In the genomic region with DNA sequence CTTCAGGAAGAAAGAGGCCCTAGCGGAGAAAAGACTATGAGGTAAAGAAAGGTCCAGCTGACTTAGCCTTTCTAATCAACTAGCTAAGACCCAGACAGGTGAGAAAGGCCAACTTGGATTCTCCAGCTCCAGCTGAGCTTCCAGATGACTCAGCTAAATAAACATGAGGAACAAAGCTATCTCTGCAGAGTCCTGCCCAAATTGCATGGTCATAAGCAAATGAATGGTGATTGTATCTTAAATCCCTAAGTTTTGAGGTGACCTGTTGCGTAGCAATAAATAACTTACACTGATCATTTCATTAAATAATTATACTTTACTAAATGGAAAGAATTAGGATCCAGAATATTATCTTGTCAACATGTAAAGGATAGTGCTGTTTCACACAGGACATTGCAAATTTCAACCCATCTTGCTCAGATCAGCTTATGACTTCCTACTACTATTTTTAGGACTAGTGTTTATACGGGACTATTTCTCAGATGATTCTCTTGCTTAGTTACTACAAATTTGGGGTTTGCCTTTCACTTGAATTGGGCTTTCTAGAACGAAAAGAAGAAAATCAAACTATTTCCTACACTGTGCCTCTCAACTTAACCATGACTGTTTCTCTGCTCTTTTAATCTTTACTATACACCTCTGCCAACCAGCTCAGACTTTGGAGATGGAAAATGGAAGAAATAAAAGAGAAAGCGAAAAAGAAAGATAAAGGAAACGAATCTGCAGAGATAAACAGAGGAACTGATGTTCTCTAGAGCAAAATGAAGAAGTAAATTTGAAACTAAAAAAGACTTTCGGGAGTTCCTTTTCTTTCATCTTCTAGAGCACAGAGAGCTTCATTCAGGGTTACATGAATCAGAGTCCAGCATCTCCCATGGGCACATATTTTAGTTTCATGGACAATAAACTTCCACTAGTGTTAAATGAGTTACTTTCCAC, we compare ENCODE assay signal across 1 cellular context.
A peak's percentile ranks its signal among the peaks of the same experiment; 100 is the strongest.
TF ChIP-seq lines count a peak whose summit lies in the region.

No MANE protein-coding gene starts in this region.

TF ChIP-seq in GM23338, 12 proteins besides CTCF, POLR2A, EP300 and RAD21 (continued from another document):
- TF ChIP-seq, protein P1, sequence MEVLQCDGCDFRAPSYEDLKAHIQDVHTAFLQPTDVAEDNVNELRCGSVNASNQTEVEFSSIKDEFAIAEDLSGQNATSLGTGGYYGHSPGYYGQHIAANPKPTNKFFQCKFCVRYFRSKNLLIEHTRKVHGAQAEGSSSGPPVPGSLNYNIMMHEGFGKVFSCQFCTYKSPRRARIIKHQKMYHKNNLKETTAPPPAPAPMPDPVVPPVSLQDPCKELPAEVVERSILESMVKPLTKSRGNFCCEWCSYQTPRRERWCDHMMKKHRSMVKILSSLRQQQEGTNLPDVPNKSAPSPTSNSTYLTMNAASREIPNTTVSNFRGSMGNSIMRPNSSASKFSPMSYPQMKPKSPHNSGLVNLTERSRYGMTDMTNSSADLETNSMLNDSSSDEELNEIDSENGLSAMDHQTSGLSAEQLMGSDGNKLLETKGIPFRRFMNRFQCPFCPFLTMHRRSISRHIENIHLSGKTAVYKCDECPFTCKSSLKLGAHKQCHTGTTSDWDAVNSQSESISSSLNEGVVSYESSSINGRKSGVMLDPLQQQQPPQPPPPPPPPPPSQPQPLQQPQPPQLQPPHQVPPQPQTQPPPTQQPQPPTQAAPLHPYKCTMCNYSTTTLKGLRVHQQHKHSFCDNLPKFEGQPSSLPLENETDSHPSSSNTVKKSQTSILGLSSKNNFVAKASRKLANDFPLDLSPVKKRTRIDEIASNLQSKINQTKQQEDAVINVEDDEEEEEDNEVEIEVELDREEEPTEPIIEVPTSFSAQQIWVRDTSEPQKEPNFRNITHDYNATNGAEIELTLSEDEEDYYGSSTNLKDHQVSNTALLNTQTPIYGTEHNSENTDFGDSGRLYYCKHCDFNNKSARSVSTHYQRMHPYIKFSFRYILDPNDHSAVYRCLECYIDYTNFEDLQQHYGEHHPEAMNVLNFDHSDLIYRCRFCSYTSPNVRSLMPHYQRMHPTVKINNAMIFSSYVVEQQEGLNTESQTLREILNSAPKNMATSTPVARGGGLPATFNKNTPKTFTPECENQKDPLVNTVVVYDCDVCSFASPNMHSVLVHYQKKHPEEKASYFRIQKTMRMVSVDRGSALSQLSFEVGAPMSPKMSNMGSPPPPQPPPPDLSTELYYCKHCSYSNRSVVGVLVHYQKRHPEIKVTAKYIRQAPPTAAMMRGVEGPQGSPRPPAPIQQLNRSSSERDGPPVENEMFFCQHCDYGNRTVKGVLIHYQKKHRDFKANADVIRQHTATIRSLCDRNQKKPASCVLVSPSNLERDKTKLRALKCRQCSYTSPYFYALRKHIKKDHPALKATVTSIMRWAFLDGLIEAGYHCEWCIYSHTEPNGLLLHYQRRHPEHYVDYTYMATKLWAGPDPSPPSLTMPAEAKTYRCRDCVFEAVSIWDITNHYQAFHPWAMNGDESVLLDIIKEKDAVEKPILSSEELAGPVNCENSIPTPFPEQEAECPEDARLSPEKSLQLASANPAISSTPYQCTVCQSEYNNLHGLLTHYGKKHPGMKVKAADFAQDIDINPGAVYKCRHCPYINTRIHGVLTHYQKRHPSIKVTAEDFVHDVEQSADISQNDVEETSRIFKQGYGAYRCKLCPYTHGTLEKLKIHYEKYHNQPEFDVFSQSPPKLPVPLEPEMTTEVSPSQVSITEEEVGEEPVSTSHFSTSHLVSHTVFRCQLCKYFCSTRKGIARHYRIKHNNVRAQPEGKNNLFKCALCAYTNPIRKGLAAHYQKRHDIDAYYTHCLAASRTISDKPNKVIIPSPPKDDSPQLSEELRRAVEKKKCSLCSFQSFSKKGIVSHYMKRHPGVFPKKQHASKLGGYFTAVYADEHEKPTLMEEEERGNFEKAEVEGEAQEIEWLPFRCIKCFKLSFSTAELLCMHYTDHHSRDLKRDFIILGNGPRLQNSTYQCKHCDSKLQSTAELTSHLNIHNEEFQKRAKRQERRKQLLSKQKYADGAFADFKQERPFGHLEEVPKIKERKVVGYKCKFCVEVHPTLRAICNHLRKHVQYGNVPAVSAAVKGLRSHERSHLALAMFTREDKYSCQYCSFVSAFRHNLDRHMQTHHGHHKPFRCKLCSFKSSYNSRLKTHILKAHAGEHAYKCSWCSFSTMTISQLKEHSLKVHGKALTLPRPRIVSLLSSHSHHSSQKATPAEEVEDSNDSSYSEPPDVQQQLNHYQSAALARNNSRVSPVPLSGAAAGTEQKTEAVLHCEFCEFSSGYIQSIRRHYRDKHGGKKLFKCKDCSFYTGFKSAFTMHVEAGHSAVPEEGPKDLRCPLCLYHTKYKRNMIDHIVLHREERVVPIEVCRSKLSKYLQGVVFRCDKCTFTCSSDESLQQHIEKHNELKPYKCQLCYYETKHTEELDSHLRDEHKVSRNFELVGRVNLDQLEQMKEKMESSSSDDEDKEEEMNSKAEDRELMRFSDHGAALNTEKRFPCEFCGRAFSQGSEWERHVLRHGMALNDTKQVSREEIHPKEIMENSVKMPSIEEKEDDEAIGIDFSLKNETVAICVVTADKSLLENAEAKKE (CRISPR knock-in tag; IDR thresholded peaks at IDR 0.05) = peak; percentile 67; the same call in 1 of the 2 replicates
